ENCODE assay signal across 1 cellular context in genomic region chr7:44847920-44848634, GRCh38.
A peak's percentile ranks its signal among the peaks of the same experiment; 100 is the strongest.
TF ChIP-seq lines count a peak whose summit lies in the region.

H2AZ2 (minus strand) TSS chr7:44848087; CDS start chr7:44847971, 116 bp downstream.

TF ChIP-seq in K562, 482 proteins besides CTCF, POLR2A, EP300 and RAD21 (continued from another document and continues in another):
- TF ChIP-seq GABPB2 (CRISPR knock-in tag; conservative IDR thresholded peaks at IDR 0.05) (no peak), ZNF764 (CRISPR knock-in tag; IDR thresholded peaks at IDR 0.05; ENCODE audit: low read depth) (no peak), ZNF384 (IDR thresholded peaks at IDR 0.05; ENCODE audit: low read depth, low read length) (no peak), JUND (IDR thresholded peaks at IDR 0.05; ENCODE audit: borderline replicate concordance, low read depth, low read length) (peak; percentile 66), JUND (tag; IDR thresholded peaks at IDR 0.05; ENCODE audit: borderline replicate concordance, low read depth, low read length) (no peak; the same call in 2 of the 3 replicates), ATF4 (CRISPR knock-in tag; IDR thresholded peaks at IDR 0.05) (no peak), ZNF436 (CRISPR knock-in tag; IDR thresholded peaks at IDR 0.05) (no peak), CHD1 (IDR thresholded peaks at IDR 0.05; ENCODE audit: low read length) (no peak), ZNF134 (CRISPR knock-in tag; conservative IDR thresholded peaks at IDR 0.05) (no peak), ZNF511 (CRISPR knock-in tag; IDR thresholded peaks at IDR 0.05) (no peak), ZNF77 (CRISPR knock-in tag; IDR thresholded peaks at IDR 0.05) (no peak), SMAD3 (CRISPR knock-in tag; conservative IDR thresholded peaks at IDR 0.05) (0 out of 2 replicates have a peak, but pooled peaks have one; percentile 60), FOXP4 (CRISPR knock-in tag; IDR thresholded peaks at IDR 0.05; ENCODE audit: borderline replicate concordance) (0 out of 2 replicates have a peak, but pooled peaks have one; percentile 38), MBD1 (CRISPR knock-in tag; IDR thresholded peaks at IDR 0.05) (no peak), ZNF318 (IDR thresholded peaks at IDR 0.05; ENCODE audit: borderline replicate concordance in 1 of 2, low read depth in 1 of 2) (no peak), THRAP3 (IDR thresholded peaks at IDR 0.05; ENCODE audit: borderline replicate concordance) (no peak), SUPT5H (IDR thresholded peaks at IDR 0.05) (peak; percentile 96), NR2F6 (CRISPR knock-in tag; IDR thresholded peaks at IDR 0.05) (no peak), ZNF512 (tag; IDR thresholded peaks at IDR 0.05) (no peak), NFRKB (IDR thresholded peaks at IDR 0.05; ENCODE audit: low read depth) (peak; percentile 96; the same call in 1 of the 2 replicates), HBP1 (CRISPR knock-in tag; IDR thresholded peaks at IDR 0.05) (0 out of 2 replicates have a peak, but pooled peaks have one; percentile 24), TBL1XR1 (IDR thresholded peaks at IDR 0.05; ENCODE audit: low read length in 2 of 2) (no peak; a peak in 1 of 4 replicates)
